8 cellular contexts compared by ENCODE assay signal in genomic region chr12:13234045-13234641, GRCh38. TPM values are rescaled to one million over a fixed set of nuclear protein-coding genes. Genes with fewer than 3 reads are reported as not detected.
DNase-seq lines count a peak whose midpoint lies in the region; ATAC-seq and TF ChIP-seq lines count a peak whose summit lies in the region.

No MANE protein-coding gene starts in this region.

- ATAC-seq in IMR-90 (ENCODE audit: low read depth) (peak; percentile 98), GM21576 (IDR thresholded peaks at IDR 0.05; ENCODE audit: unreplicated experiment) (no peak), HG03095 (IDR thresholded peaks at IDR 0.05; ENCODE audit: unreplicated experiment) (no peak)

- peak; percentile 11 for DNase-seq in stimulated activated CD4-positive, alpha-beta T cell treated with anti-CD3 and anti-CD28 coated beads, Interleukin-12 subunit alpha, Interleukin-12 subunit beta, amount 100 ng/mL, for 4 hours
- DNase-seq in stimulated activated CD4-positive, alpha-beta T cell treated with anti-CD3 and anti-CD28 coated beads, Interleukin-4, amount 100 ng/mL, for 4 hours = no peak
- peak; percentile 70 for DNase-seq in IMR-90
- DNase-seq in fibroblast of peridontal ligament (ENCODE audit: extremely low read depth) = peak; percentile 82
- DNase-seq in ovary = peak in 1 of 5 donors; percentile 41

- POLR2A ChIA-PET in IMR-90 (lab: Charles Lee; ENCODE audit: unreplicated experiment) = no interaction called here

- no peak overlapping the region for H3K23ac ChIP-seq in IMR-90 (ENCODE audit: low read depth, low read length)

- no peak overlapping the region for H3K9ac ChIP-seq in IMR-90 (ENCODE audit: low read depth, low read length)

- WGBS in IMR-90 (ENCODE audit: extremely low coverage in 2 of 2, insufficient read length in 1 of 2), 2 experiments = 61% methylated on average over 5 of the region's 7 CpGs; no CpG with 5 or more reads in 1 of the 2 experiments
- WGBS in ovary, 3 donors = 41 to 47% (median 42%) methylated on average over 7 of the region's 7 CpGs

- H2BK120ac ChIP-seq in IMR-90 (ENCODE audit: low read depth, low read length) = peak overlapping the region; percentile 60

- BruUV-seq in IMR-90 (replicated peaks; lab: Mats Ljungman, UMichigan) = no TSS peak

- intact Hi-C loops in IMR-90 (cut with micrococcal nuclease) (loop anchor here (1.0 to 5.0 kb wide), 3 partner anchors 136 to 318 kb away; no protein-coding TSS in a partner anchor), ovary (cut with DNase I) (no loop called here)

- no peak overlapping the region for H3K14ac ChIP-seq in IMR-90 (replicated peaks; ENCODE audit: low read depth, low read length)

- no peak overlapping the region for H4K8ac ChIP-seq in IMR-90 (ENCODE audit: low read depth in 2 of 2, low read length in 2 of 2)

- no peaks in the 10 kb centered on the region for H3K79me1 ChIP-seq in IMR-90 (ENCODE audit: low read depth in 1 of 2, low read length in 2 of 2)

- H2BK5ac ChIP-seq in IMR-90 (ENCODE audit: low read depth, low read length, poor library complexity, severe bottlenecking) = no peak overlapping the region

- in situ Hi-C loops in IMR-90 (cut with MboI; ENCODE audit: low sequenced_read_pairs) = loop anchor here (10.0 kb wide), 1 partner anchor 439 kb away; no protein-coding TSS in a partner anchor

- H3K36me3 ChIP-seq in IMR-90 (ENCODE audit: control insufficient read depth, insufficient read depth, low read length) = no peaks in the 10 kb centered on the region
- H3K36me3 ChIP-seq in ovary = no peaks in the 10 kb centered on the region

- CTCF ChIA-PET in IMR-90 (lab: Yijun Ruan, JAX) = interaction anchor here (0.8 to 1.9 kb wide), 4 partner anchors 15 to 210 kb away, joined by 3 to 9 read pairs (median 6); no protein-coding TSS in a partner anchor

- no peak overlapping the region; the same call in 2 of the 3 replicates for H2BK15ac ChIP-seq in IMR-90 (ENCODE audit: low read depth, low read length)

- H4K91ac ChIP-seq in IMR-90 (ENCODE audit: insufficient read depth, low read depth, low read length) = no peak overlapping the region

- no peak overlapping the region; the same call in 1 of the 2 replicates for H2AK5ac ChIP-seq in IMR-90 (ENCODE audit: low read depth, low read length)

- H3K27ac ChIP-seq in IMR-90 (ENCODE audit: insufficient read depth, low read length) (no peak overlapping the region), VCaP (no peak overlapping the region), ovary (no peak overlapping the region)

- dilution Hi-C loops in IMR-90 (cut with HindIII; ENCODE audit: low sequenced_read_pairs, unreplicated experiment) = no loop called here

- H4K20me1 ChIP-seq in IMR-90 (ENCODE audit: insufficient read depth, low read length) = no peaks in the 10 kb centered on the region

- H4K5ac ChIP-seq in IMR-90 (ENCODE audit: low read depth, low read length) = no peak overlapping the region

- no peaks in the 10 kb centered on the region for H3K9me1 ChIP-seq in IMR-90 (ENCODE audit: insufficient read depth, low read length)

- peaks cover 3% of the 10 kb centered on the region for H3K9me3 ChIP-seq in IMR-90 (ENCODE audit: control insufficient read depth, insufficient read depth, low read length)
- H3K9me3 ChIP-seq in ovary = no peaks in the 10 kb centered on the region

- H3K56ac ChIP-seq in IMR-90 (ENCODE audit: extremely low read depth, insufficient read depth, low read length) = no peak overlapping the region

- TF ChIP-seq RAD21 in IMR-90 (IDR thresholded peaks at IDR 0.05; ENCODE audit: low read length) = peak; percentile 92

- TF ChIP-seq EP300 in ovary (IDR thresholded peaks at IDR 0.05) = no peak

- TF ChIP-seq POLR2A in IMR-90 (IDR thresholded peaks at IDR 0.05; ENCODE audit: low read depth, low read length) = no peak
- no peak for TF ChIP-seq POLR2A in ovary (IDR thresholded peaks at IDR 0.05)

- H3K4me1 ChIP-seq in IMR-90 (ENCODE audit: control insufficient read depth, insufficient read depth, low read length) = no peaks in the 10 kb centered on the region
- H3K4me1 ChIP-seq in ovary (ENCODE audit: insufficient read depth) = no peaks in the 10 kb centered on the region

- peak; percentile 90 for TF ChIP-seq CTCF in IMR-90 (conservative IDR thresholded peaks at IDR 0.05; ENCODE audit: low read depth, low read length)
- peak; percentile 85 for TF ChIP-seq CTCF in VCaP (conservative IDR thresholded peaks at IDR 0.05)
- peak in 2 of 3 donors; percentile 37 to 38 for TF ChIP-seq CTCF in ovary (IDR thresholded peaks at IDR 0.05)

- H3K4me3 ChIP-seq in IMR-90 (ENCODE audit: insufficient read depth, low read depth, low read length) (no peak overlapping the region), ovary (no peak overlapping the region)

- no peak overlapping the region for H2AK9ac ChIP-seq in IMR-90 (replicated peaks; ENCODE audit: low read depth, low read length, poor library complexity)

- no peaks in the 10 kb centered on the region for H3K27me3 ChIP-seq in IMR-90 (ENCODE audit: control insufficient read depth, insufficient read depth, low read length)
- no peaks in the 10 kb centered on the region for H3K27me3 ChIP-seq in ovary

- no peak overlapping the region for H3K4me2 ChIP-seq in IMR-90 (ENCODE audit: low read depth, low read length)

- peak overlapping the region; percentile 49; the same call in 1 of the 2 replicates for H3K4ac ChIP-seq in IMR-90 (ENCODE audit: low read depth, low read length)

- no peak overlapping the region for H3K18ac ChIP-seq in IMR-90 (ENCODE audit: low read depth, low read length)

- H2AFZ ChIP-seq in IMR-90 (replicated peaks; ENCODE audit: low read length, poor library complexity) = peak overlapping the region; percentile 78

- peak overlapping the region; percentile 63; the same call in 1 of the 2 replicates for H2BK20ac ChIP-seq in IMR-90 (ENCODE audit: low read depth, low read length)

TF ChIP-seq in IMR-90, 13 proteins besides CTCF, POLR2A, EP300 and RAD21:
- TF ChIP-seq RCOR1 (IDR thresholded peaks at IDR 0.05; ENCODE audit: insufficient replicate concordance, low read length) = no peak
- TF ChIP-seq CHD1 (IDR thresholded peaks at IDR 0.05; ENCODE audit: low read depth, low read length) = no peak
- no peak for TF ChIP-seq NFE2L2 (IDR thresholded peaks at IDR 0.05; ENCODE audit: low read depth, low read length)
- peak; percentile 96 for TF ChIP-seq SMC3 (IDR thresholded peaks at IDR 0.05; ENCODE audit: low read depth, low read length)
- TF ChIP-seq RFX5 (IDR thresholded peaks at IDR 0.05; ENCODE audit: low read depth, low read length) = no peak
- TF ChIP-seq, protein P1, sequence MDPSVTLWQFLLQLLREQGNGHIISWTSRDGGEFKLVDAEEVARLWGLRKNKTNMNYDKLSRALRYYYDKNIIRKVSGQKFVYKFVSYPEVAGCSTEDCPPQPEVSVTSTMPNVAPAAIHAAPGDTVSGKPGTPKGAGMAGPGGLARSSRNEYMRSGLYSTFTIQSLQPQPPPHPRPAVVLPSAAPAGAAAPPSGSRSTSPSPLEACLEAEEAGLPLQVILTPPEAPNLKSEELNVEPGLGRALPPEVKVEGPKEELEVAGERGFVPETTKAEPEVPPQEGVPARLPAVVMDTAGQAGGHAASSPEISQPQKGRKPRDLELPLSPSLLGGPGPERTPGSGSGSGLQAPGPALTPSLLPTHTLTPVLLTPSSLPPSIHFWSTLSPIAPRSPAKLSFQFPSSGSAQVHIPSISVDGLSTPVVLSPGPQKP (IDR thresholded peaks at IDR 0.05; ENCODE audit: borderline replicate concordance, low read depth, low read length) = no peak
- TF ChIP-seq MXI1 (IDR thresholded peaks at IDR 0.05; ENCODE audit: borderline replicate concordance, low read depth, low read length) = no peak
- no peak for TF ChIP-seq CEBPB (IDR thresholded peaks at IDR 0.05; ENCODE audit: low read depth, low read length)
- no peak for TF ChIP-seq MAFK (IDR thresholded peaks at IDR 0.05; ENCODE audit: low read depth, low read length)

RNA-seq across cellular contexts. Expression of gene EMP1, which starts 37.6 kb away (rescaled TPM):
- total RNA-seq in IMR-90 (2012; rRNA removed) = 137 and 570 TPM in 2 replicates
- 106 and 201 TPM in 2 replicates for polyA plus RNA-seq in IMR-90 (2012; rRNA removed)
- polyA plus RNA-seq in IMR-90 (2012; cell fraction: cytosol; rRNA removed) = 69.6 and 82.0 TPM in 2 replicates
- 81.8 and 230 TPM in 2 replicates for polyA plus RNA-seq in IMR-90 (2012; cell fraction: nucleus; rRNA removed; ENCODE audit: low replicate concordance)
- 100 to 1,000 TPM in 1 of 7 donors, 10 to 100 TPM in 6; 30.5 to 113 (median 64.1) TPM for total RNA-seq in ovary
- 100 to 1,000 TPM in 1 of 2 donors, 10 to 100 TPM in 1; 21.3 to 116 TPM for polyA plus RNA-seq in ovary

Comparison
In these comparisons a context has a peak if more than half of its experiments do, and no peak if none do; other contexts are left out.
1. DNase-seq: peak in stimulated activated CD4-positive, alpha-beta T cell treated with anti-CD3 and anti-CD28 coated beads, Interleukin-12 subunit alpha, Interleukin-12 subunit beta, amount 100 ng/mL, for 4 hours (single experiment), IMR-90 (single experiment) and fibroblast of peridontal ligament (single experiment); none in stimulated activated CD4-positive, alpha-beta T cell treated with anti-CD3 and anti-CD28 coated beads, Interleukin-4, amount 100 ng/mL, for 4 hours (0 of 2).
2. CTCF ChIP-seq: peak in every context shown above with its lines; median percentile 90 in IMR-90; 85 in VCaP; 38 in ovary.